ENCODE assay signal across 8 cellular contexts in genomic region chr6:27161946-27162603, GRCh38.
DNase-seq lines count a peak whose midpoint lies in the region; ATAC-seq and TF ChIP-seq lines count a peak whose summit lies in the region.

No MANE protein-coding gene starts in this region.

- H3K9ac ChIP-seq in Karpas-422 (ENCODE audit: low read length) = no peak overlapping the region

- H3K9me3 Mint-ChIP-seq in activated CD4-positive, alpha-beta T cell treated with anti-CD3 and anti-CD28 coated beads for 36 hours (ENCODE audit: low read depth) = no peaks in the 10 kb centered on the region
- H3K9me3 Mint-ChIP-seq in natural killer cell = no peaks in the 10 kb centered on the region

- H3K27me3 Mint-ChIP-seq in activated CD4-positive, alpha-beta T cell treated with anti-CD3 and anti-CD28 coated beads for 36 hours = no peaks in the 10 kb centered on the region
- peaks cover 0 to 7% of the 10 kb centered on the region in 2 donors for H3K27me3 Mint-ChIP-seq in natural killer cell (ENCODE audit: low read depth in 2 of 2)

- peak overlapping the region; percentile 33 for H3K4me2 ChIP-seq in Karpas-422 (ENCODE audit: low read depth, low read length, poor library complexity, severe bottlenecking)

- TF ChIP-seq CTCF in dorsolateral prefrontal cortex (IDR thresholded peaks at IDR 0.05 in 54 of 56, conservative IDR thresholded peaks at IDR 0.05 in 2 of 56; ENCODE audit: low read depth in 1 of 56, partially characterized antibody in 56 of 56) (peak; percentile 70 to 98 (median 85)), natural killer cell (IDR thresholded peaks at IDR 0.05) (peak; percentile 94)

- peak; percentile 71 for DNase-seq in activated CD4-positive, alpha-beta T cell treated with anti-CD3 and anti-CD28 coated beads for 36 hours
- no peak for DNase-seq in activated CD4-positive, alpha-beta T cell treated with anti-CD3 and anti-CD28 coated beads, Interleukin-2, amount 50 U/mL, for 1 hour
- DNase-seq in Karpas-422 = peak; percentile 78
- DNase-seq in SK-N-DZ (ENCODE audit: low spot score) = peak; percentile 32
- DNase-seq in dorsolateral prefrontal cortex = peak in 6 of 10 donors; percentile 36 to 69 (median 57)
- DNase-seq in natural killer cell = no peak
- no peak for DNase-seq in activated CD4-positive, CD25-positive, alpha-beta regulatory T cell treated with anti-CD3 and anti-CD28 coated beads, Interleukin-2, amount 50 U/mL, for 72 hours

- ATAC-seq in activated CD4-positive, alpha-beta T cell treated with anti-CD3 and anti-CD28 coated beads for 36 hours = no peak
- ATAC-seq in natural killer cell (peak in 1 of 3 donors; percentile 32), HG03442 (IDR thresholded peaks at IDR 0.05; ENCODE audit: unreplicated experiment) (no peak)

- H3K4me1 Mint-ChIP-seq in activated CD4-positive, alpha-beta T cell treated with anti-CD3 and anti-CD28 coated beads for 36 hours = peaks cover 21% of the 10 kb centered on the region
- H3K4me1 Mint-ChIP-seq in natural killer cell = peaks cover 20 to 21% of the 10 kb centered on the region in 2 donors

- no peak overlapping the region for H2AFZ ChIP-seq in Karpas-422 (ENCODE audit: low read length)

- H3K36me3 Mint-ChIP-seq in activated CD4-positive, alpha-beta T cell treated with anti-CD3 and anti-CD28 coated beads for 36 hours (ENCODE audit: low read depth) = no peaks in the 10 kb centered on the region
- no peaks in the 10 kb centered on the region for H3K36me3 Mint-ChIP-seq in natural killer cell

- no peaks in the 10 kb centered on the region for H3K36me3 ChIP-seq in Karpas-422 (ENCODE audit: insufficient read depth, low read length)

- H3K27ac ChIP-seq in Karpas-422 (ENCODE audit: low read length) = no peak overlapping the region
- peak overlapping the region in 2 of 59 donors; percentile 30 to 46 for H3K27ac ChIP-seq in dorsolateral prefrontal cortex

- H3K4me3 Mint-ChIP-seq in activated CD4-positive, alpha-beta T cell treated with anti-CD3 and anti-CD28 coated beads for 36 hours = peak overlapping the region; percentile 4
- peak overlapping the region; percentile 74 for H3K4me3 Mint-ChIP-seq in natural killer cell

- intact Hi-C loops in activated CD4-positive, alpha-beta T cell treated with anti-CD3 and anti-CD28 coated beads for 36 hours (cut with DNase I, micrococcal nuclease) = loop anchor here (2.0 to 5.0 kb wide), 4 partner anchors 15 to 525 kb away; partner anchors contain the start of gene POM121L2 (in 2 of the 2)
- intact Hi-C loops in dorsolateral prefrontal cortex (cut with DNase I) (loop anchor here in 1 of 2 donors (2.0 to 10.0 kb wide), 3 partner anchors 557 to 1193 kb away; no protein-coding TSS in a partner anchor), natural killer cell (cut with micrococcal nuclease) (loop anchor here (1.0 to 2.0 kb wide), 2 partner anchors 525 to 1194 kb away; no protein-coding TSS in a partner anchor)

- H3K4me3 ChIP-seq in Karpas-422 (ENCODE audit: low read length) (no peak overlapping the region), dorsolateral prefrontal cortex (peak overlapping the region in 26 of 59 donors; percentile 1 to 36 (median 22))

- CTCF ChIA-PET in activated CD4-positive, alpha-beta T cell treated with anti-CD3 and anti-CD28 coated beads for 36 hours (lab: Charles Lee) = interaction anchor here (0.6 to 2.9 kb wide), 8 partner anchors 13 to 629 kb away, joined by 3 to 14 read pairs (median 3); no protein-coding TSS in a partner anchor

- H3K9me2 ChIP-seq in Karpas-422 (replicated peaks; ENCODE audit: insufficient read depth, low read length) = no peaks in the 10 kb centered on the region

- peak overlapping the region; percentile 45 for H3K27ac Mint-ChIP-seq in activated CD4-positive, alpha-beta T cell treated with anti-CD3 and anti-CD28 coated beads for 36 hours
- H3K27ac Mint-ChIP-seq in natural killer cell = peak overlapping the region; percentile 52 to 83

- POLR2A ChIA-PET in activated CD4-positive, alpha-beta T cell treated with anti-CD3 and anti-CD28 coated beads for 36 hours (lab: Charles Lee) = no interaction called here

- no peaks in the 10 kb centered on the region for H3K9me3 ChIP-seq in Karpas-422 (ENCODE audit: low read length)

- peaks cover 8% of the 10 kb centered on the region for H3K4me1 ChIP-seq in Karpas-422 (ENCODE audit: low read length)

- no peaks in the 10 kb centered on the region for H3K79me2 ChIP-seq in Karpas-422 (ENCODE audit: low read length)

- H4K20me1 ChIP-seq in Karpas-422 (ENCODE audit: insufficient read depth, low read depth, low read length) = no peaks in the 10 kb centered on the region

- H3K27me3 ChIP-seq in Karpas-422 (ENCODE audit: low read length) (no peaks in the 10 kb centered on the region), dorsolateral prefrontal cortex (no peaks in the 10 kb centered on the region)

Comparison
In these comparisons a context has a peak if more than half of its experiments do, and no peak if none do; other contexts are left out.
1. DNase-seq: peak in activated CD4-positive, alpha-beta T cell treated with anti-CD3 and anti-CD28 coated beads for 36 hours (single experiment), Karpas-422 (single experiment), SK-N-DZ (single experiment) and dorsolateral prefrontal cortex (6 of 10); none in activated CD4-positive, alpha-beta T cell treated with anti-CD3 and anti-CD28 coated beads, Interleukin-2, amount 50 U/mL, for 1 hour (single experiment), natural killer cell (single experiment) and activated CD4-positive, CD25-positive, alpha-beta regulatory T cell treated with anti-CD3 and anti-CD28 coated beads, Interleukin-2, amount 50 U/mL, for 72 hours (single experiment).